ENCODE assay signal across 25 cellular contexts in genomic region chr14:37652042-37652441, GRCh38. TPM values are rescaled to one million over a fixed set of nuclear protein-coding genes. Genes with fewer than 3 reads are reported as not detected.
DNase-seq lines count a peak whose midpoint lies in the region; ATAC-seq, FAIRE-seq and TF ChIP-seq lines count a peak whose summit lies in the region.
"Had no signal": no experiment of that assay in that cellular context is flagged by ENCODE, and none has a peak within 500 bp of the region (broad histone marks: within the 10 kb centered on the region; RNA-seq: fewer than 3 reads in every experiment).

No MANE protein-coding gene starts in this region.

- H4K5ac ChIP-seq in IMR-90 (ENCODE audit: low read depth, low read length), result no peak overlapping the region

- no peak overlapping the region for H2BK5ac ChIP-seq in IMR-90 (ENCODE audit: low read depth, low read length, poor library complexity, severe bottlenecking)

- no peak overlapping the region for H2AK9ac ChIP-seq in IMR-90 (replicated peaks; ENCODE audit: low read depth, low read length, poor library complexity)

- H2AFZ ChIP-seq in IMR-90 (replicated peaks; ENCODE audit: low read length, poor library complexity) (no peak overlapping the region), K562 (ENCODE audit: low read depth, low read length) (no peak overlapping the region)
- H2AFZ ChIP-seq: GM23338 had no signal

- no peak overlapping the region for H2BK20ac ChIP-seq in IMR-90 (ENCODE audit: low read depth, low read length)

- H3K56ac ChIP-seq in IMR-90 (ENCODE audit: extremely low read depth, insufficient read depth, low read length), result no peak overlapping the region

- FAIRE-seq in K562 (lab: Jason Lieb, UNC), result no peak
- FAIRE-seq: D721Med, GM12891, GM18507, H54 had no signal

- in situ Hi-C loops in IMR-90 (cut with MboI; ENCODE audit: low sequenced_read_pairs), result no loop called here
- in situ Hi-C loops in K562 (cut with MboI), result no loop called here

- no peak overlapping the region for H2AK5ac ChIP-seq in IMR-90 (ENCODE audit: low read depth, low read length)

- BruUV-seq in IMR-90 (replicated peaks; lab: Mats Ljungman, UMichigan) (no TSS peak), K562 (replicated peaks; lab: Mats Ljungman, UMichigan) (no TSS peak)

- H3K4ac ChIP-seq in IMR-90 (ENCODE audit: low read depth, low read length), result no peak overlapping the region

- H3K27ac ChIP-seq in 22Rv1 (peak overlapping the region; percentile 87), IMR-90 (ENCODE audit: insufficient read depth, low read length) (no peak overlapping the region), K562 (ENCODE audit: extremely low read depth, low read depth, low read length) (no peak overlapping the region), esophagus muscularis mucosa (replicated peaks in 1 of 4) (no peak overlapping the region)
- H3K27ac ChIP-seq: BLaER1 treated with 17β-estradiol and CSF1 and Interleukin-3, amounts not matched to agents 10 nM and 100 nM had no signal

- no peak overlapping the region for H2BK120ac ChIP-seq in IMR-90 (ENCODE audit: low read depth, low read length)

- peaks cover 3% of the 10 kb centered on the region; the same call in 1 of the 2 replicates for H3K4me1 ChIP-seq in IMR-90 (ENCODE audit: control insufficient read depth, insufficient read depth, low read length)
- peaks cover 0 to 6% of the 10 kb centered on the region in 2 experiments; a peak in 3 of 5 replicates for H3K4me1 ChIP-seq in K562 (replicated peaks in 1 of 2; ENCODE audit: control insufficient read depth in 2 of 2, insufficient read depth in 2 of 2, low read length in 2 of 2)
- H3K4me1 ChIP-seq in esophagus muscularis mucosa, result no peaks in the 10 kb centered on the region
- H3K4me1 ChIP-seq: BE2C; BLaER1 treated with 17β-estradiol and CSF1 and Interleukin-3, amounts not matched to agents 10 nM and 100 nM had no signal

- H3K36me3 ChIP-seq in IMR-90 (ENCODE audit: control insufficient read depth, insufficient read depth, low read length) (no peaks in the 10 kb centered on the region), K562 (ENCODE audit: control insufficient read depth, insufficient read depth, low read length) (no peaks in the 10 kb centered on the region), esophagus muscularis mucosa (no peaks in the 10 kb centered on the region)
- H3K36me3 ChIP-seq: BE2C; BLaER1 treated with 17β-estradiol and CSF1 and Interleukin-3, amounts not matched to agents 10 nM and 100 nM; HAP-1 had no signal

- H3K4me3 ChIP-seq in IMR-90 (ENCODE audit: insufficient read depth, low read depth, low read length) (no peak overlapping the region), K562 (no peak overlapping the region), esophagus muscularis mucosa (no peak overlapping the region)
- H3K4me3 ChIP-seq: BLaER1 treated with 17β-estradiol and CSF1 and Interleukin-3, amounts not matched to agents 10 nM and 100 nM; GM23338; HAP-1 had no signal

- peaks cover 8% of the 10 kb centered on the region for H3K36me3 Mint-ChIP-seq in progenitor cell of endocrine pancreas (ENCODE audit: insufficient read depth)
- H3K36me3 Mint-ChIP-seq in naive thymus-derived CD8-positive, alpha-beta T cell, result no peaks in the 10 kb centered on the region
- H3K36me3 Mint-ChIP-seq: CD14-positive monocyte; CD8-positive, alpha-beta memory T cell had no signal

- no peak overlapping the region for H3K14ac ChIP-seq in IMR-90 (replicated peaks; ENCODE audit: low read depth, low read length)

- H3K79me2 ChIP-seq in K562 (ENCODE audit: control insufficient read depth, insufficient read depth, low read length), result no peaks in the 10 kb centered on the region

- DNase-seq in IMR-90 (no peak), K562 (ENCODE audit: extremely low read depth in 1 of 4, low spot score in 3 of 4) (no peak), progenitor cell of endocrine pancreas (ENCODE audit: low spot score, unreplicated experiment) (no peak), esophagus muscularis mucosa (ENCODE audit: extremely low spot score) (no peak)
- DNase-seq in naive thymus-derived CD8-positive, alpha-beta T cell, result no peak
- DNase-seq: ACHN; AML-193; BE2C; CD4-positive, alpha-beta T cell; CD8-positive, alpha-beta memory T cell; DMS 273 treated with DMSO at 0.1 percent for 48 hours; DMS79; EL; GDM1; HFFc6 had no signal

- H3K4me2 ChIP-seq in IMR-90 (ENCODE audit: low read depth, low read length) (no peak overlapping the region), K562 (ENCODE audit: insufficient read depth, low read length) (no peak overlapping the region)
- H3K4me2 ChIP-seq: BLaER1 treated with 17β-estradiol and CSF1 and Interleukin-3, amounts not matched to agents 10 nM and 100 nM; GM23338 had no signal

- no peaks in the 10 kb centered on the region for H3K79me1 ChIP-seq in IMR-90 (ENCODE audit: low read depth in 1 of 2, low read length in 2 of 2)

- H3K9ac ChIP-seq in IMR-90 (ENCODE audit: low read depth, low read length), result no peak overlapping the region
- no peak overlapping the region for H3K9ac ChIP-seq in K562 (ENCODE audit: insufficient read depth in 1 of 2, low read depth in 2 of 2, low read length in 2 of 2)
- H3K9ac ChIP-seq: BLaER1 treated with 17β-estradiol and CSF1 and Interleukin-3, amounts not matched to agents 10 nM and 100 nM had no signal

- no peak for TF ChIP-seq RAD21 in IMR-90 (IDR thresholded peaks at IDR 0.05; ENCODE audit: low read length)
- no peak for TF ChIP-seq RAD21 in K562 (CRISPR knock-in tag; conservative IDR thresholded peaks at IDR 0.05 in 1 of 2, IDR thresholded peaks at IDR 0.05 in 1 of 2)

- WGBS in IMR-90 (ENCODE audit: extremely low coverage in 2 of 2, insufficient read length in 1 of 2), 2 experiments, result 92% methylated on average over 2 of the region's 4 CpGs; no CpG with 5 or more reads in 1 of the 2 experiments
- WGBS in K562 (ENCODE audit: insufficient coverage, low coverage, missing lambda C conversion rate), result 44% methylated on average over 4 of the region's 4 CpGs
- WGBS in esophagus muscularis mucosa, result 88% methylated on average over 4 of the region's 4 CpGs

- no peaks in the 10 kb centered on the region for H4K20me1 ChIP-seq in IMR-90 (ENCODE audit: insufficient read depth, low read length)
- H4K20me1 ChIP-seq in K562 (replicated peaks; ENCODE audit: control insufficient read depth, insufficient read depth, low read length), result no peaks in the 10 kb centered on the region
- H4K20me1 ChIP-seq: BLaER1 treated with 17β-estradiol and CSF1 and Interleukin-3, amounts not matched to agents 10 nM and 100 nM had no signal

- no peak for TF ChIP-seq CTCF in 22Rv1 (IDR thresholded peaks at IDR 0.05)
- TF ChIP-seq CTCF in IMR-90 (conservative IDR thresholded peaks at IDR 0.05; ENCODE audit: low read depth, low read length), result no peak
- no peak for TF ChIP-seq CTCF in K562 (IDR thresholded peaks at IDR 0.05 in 2 of 3, conservative IDR thresholded peaks at IDR 0.05 in 1 of 3; ENCODE audit: insufficient read depth in 2 of 3, low read depth in 1 of 3, low read length in 3 of 3)
- no peak for TF ChIP-seq CTCF in progenitor cell of endocrine pancreas (IDR thresholded peaks at IDR 0.05; ENCODE audit: unreplicated experiment)
- no peak for TF ChIP-seq CTCF in esophagus muscularis mucosa (IDR thresholded peaks at IDR 0.05)

- ATAC-seq in IMR-90 (ENCODE audit: low read depth) (no peak), K562 (no peak), GM21619 (IDR thresholded peaks at IDR 0.05; ENCODE audit: unreplicated experiment) (no peak)
- no peak for ATAC-seq in naive thymus-derived CD8-positive, alpha-beta T cell
- ATAC-seq: GM23338 had no signal

- no peaks in the 10 kb centered on the region for H3K9me3 Mint-ChIP-seq in progenitor cell of endocrine pancreas (ENCODE audit: low read depth)
- peaks cover 0 to 11% (median 0%) of the 10 kb centered on the region in 9 donors for H3K9me3 Mint-ChIP-seq in naive thymus-derived CD8-positive, alpha-beta T cell
- H3K9me3 Mint-ChIP-seq: GM23338, HFFc6 had no signal

- H3K27me3 ChIP-seq in IMR-90 (ENCODE audit: control insufficient read depth, insufficient read depth, low read length) (no peaks in the 10 kb centered on the region), K562 (ENCODE audit: control insufficient read depth in 2 of 2, insufficient read depth in 2 of 2, low read length in 2 of 2) (no peaks in the 10 kb centered on the region), esophagus muscularis mucosa (no peaks in the 10 kb centered on the region)
- H3K27me3 ChIP-seq: BLaER1 treated with 17β-estradiol and CSF1 and Interleukin-3, amounts not matched to agents 10 nM and 100 nM had no signal

- H3K27me3 Mint-ChIP-seq in progenitor cell of endocrine pancreas, result no peaks in the 10 kb centered on the region
- H3K27me3 Mint-ChIP-seq in naive thymus-derived CD8-positive, alpha-beta T cell, result peaks cover 0 to 8% (median 0%) of the 10 kb centered on the region in 5 donors
- H3K27me3 Mint-ChIP-seq: CD4-positive, alpha-beta T cell; CD8-positive, alpha-beta memory T cell had no signal

- H3K9me1 ChIP-seq in IMR-90 (ENCODE audit: insufficient read depth, low read length), result no peaks in the 10 kb centered on the region
- H3K9me1 ChIP-seq in K562 (ENCODE audit: control insufficient read depth, insufficient read depth, low read length), result no peaks in the 10 kb centered on the region

- H3K9me3 ChIP-seq in IMR-90 (ENCODE audit: control insufficient read depth, insufficient read depth, low read length) (no peaks in the 10 kb centered on the region), K562 (replicated peaks; ENCODE audit: control insufficient read depth, insufficient read depth, low read depth, low read length) (no peaks in the 10 kb centered on the region), esophagus muscularis mucosa (no peaks in the 10 kb centered on the region)
- H3K9me3 ChIP-seq: BE2C; BLaER1 treated with 17β-estradiol and CSF1 and Interleukin-3, amounts not matched to agents 10 nM and 100 nM; HAP-1 had no signal

- H3K18ac ChIP-seq in IMR-90 (ENCODE audit: low read depth, low read length), result no peak overlapping the region

- H3K27ac Mint-ChIP-seq in progenitor cell of endocrine pancreas, result peak overlapping the region; percentile 76
- no peak overlapping the region for H3K27ac Mint-ChIP-seq in naive thymus-derived CD8-positive, alpha-beta T cell
- H3K27ac Mint-ChIP-seq: CD14-positive monocyte; CD4-positive, alpha-beta T cell; CD8-positive, alpha-beta memory T cell; GM23338; HFFc6 had no signal

- H3K4me1 Mint-ChIP-seq in progenitor cell of endocrine pancreas (ENCODE audit: low read depth), result peaks cover 13% of the 10 kb centered on the region
- no peaks in the 10 kb centered on the region for H3K4me1 Mint-ChIP-seq in naive thymus-derived CD8-positive, alpha-beta T cell
- H3K4me1 Mint-ChIP-seq: CD14-positive monocyte; CD8-positive, alpha-beta memory T cell had no signal

- POLR2A ChIA-PET in IMR-90 (lab: Charles Lee; ENCODE audit: unreplicated experiment) (no interaction called here), K562 (lab: Yijun Ruan, JAX) (no interaction called here)
- POLR2A ChIA-PET in naive thymus-derived CD8-positive, alpha-beta T cell (lab: Charles Lee), result no interaction called here

- intact Hi-C loops in IMR-90 (cut with micrococcal nuclease) (no loop called here), K562 (cut with micrococcal nuclease) (no loop called here), esophagus muscularis mucosa (cut with DNase I) (no loop called here)

- TF ChIP-seq POLR2A in IMR-90 (IDR thresholded peaks at IDR 0.05; ENCODE audit: low read depth, low read length) (no peak), K562 (conservative IDR thresholded peaks at IDR 0.05) (no peak), esophagus muscularis mucosa (IDR thresholded peaks at IDR 0.05; ENCODE audit: low read depth) (no peak)

- TF ChIP-seq EP300 in K562 (IDR thresholded peaks at IDR 0.05; ENCODE audit: low read length) (no peak), esophagus muscularis mucosa (IDR thresholded peaks at IDR 0.05) (no peak)

- no peak overlapping the region for H2BK15ac ChIP-seq in IMR-90 (ENCODE audit: low read depth, low read length)

- dilution Hi-C loops in IMR-90 (cut with HindIII; ENCODE audit: low sequenced_read_pairs, unreplicated experiment), result no loop called here

- CTCF ChIA-PET in IMR-90 (lab: Yijun Ruan, JAX), result no interaction called here
- CTCF ChIA-PET in K562 (lab: Yijun Ruan, JAX; ENCODE audit: low intra/inter-chr PET ratio), result no interaction called here

- no peak overlapping the region for H3K4me3 Mint-ChIP-seq in progenitor cell of endocrine pancreas (ENCODE audit: low read depth)
- H3K4me3 Mint-ChIP-seq in naive thymus-derived CD8-positive, alpha-beta T cell, result no peak overlapping the region
- H3K4me3 Mint-ChIP-seq: CD14-positive monocyte; CD4-positive, alpha-beta T cell; CD8-positive, alpha-beta memory T cell; GM23338; HFFc6 had no signal

- H4K8ac ChIP-seq in IMR-90 (ENCODE audit: low read depth in 2 of 2, low read length in 2 of 2), result no peak overlapping the region

- H4K91ac ChIP-seq in IMR-90 (ENCODE audit: insufficient read depth, low read depth, low read length), result no peak overlapping the region

- H3K23ac ChIP-seq in IMR-90 (ENCODE audit: low read depth, low read length), result no peak overlapping the region

RNA-seq across cellular contexts. Expression of gene TTC6, which starts 56.6 kb away (rescaled TPM):
- total RNA-seq in IMR-90 (2012; rRNA removed) (under 0.01 TPM in 2 replicates), K562 (2014; rRNA removed) (0.12 and 0.23 TPM in 2 replicates), K562 (2014; rRNA removed; fragmentation: Illumina TruSeq; extraction: Trizol) (0.04 TPM in 1 of 2 replicates, not detected in the other), K562 (2015; rRNA removed; fragmentation: Illumina TruSeq; extraction: Trizol) (0.04 TPM in 1 of 2 replicates, not detected in the other), K562 (2021) (0.29 TPM in 1 of 2 replicates, not detected in the other), progenitor cell of endocrine pancreas (39.3 and 46.7 TPM in 2 replicates), esophagus muscularis mucosa (not detected)
- polyA plus RNA-seq in IMR-90 (2012; rRNA removed) (0.12 TPM in 1 of 2 replicates, not detected in the other), K562 (2011; rRNA removed) (0.13 TPM in 1 of 2 replicates, not detected in the other), K562 (2014; fragmentation: Illumina TruSeq; extraction: Trizol) (0.14 TPM in 1 of 2 replicates, not detected in the other), K562 (2014; fragmentation: Nextera tagmentation; extraction: Ambion mirVana) (not detected), K562 (2014; rRNA removed) (0.71 TPM in 1 of 2 replicates, not detected in the other)
- not detected in 2 replicates for polyA plus RNA-seq in IMR-90 (2012; cell fraction: cytosol; rRNA removed)
- 0.04 and 0.07 TPM in 2 replicates for polyA plus RNA-seq in IMR-90 (2012; cell fraction: nucleus; rRNA removed; ENCODE audit: low replicate concordance)
- total RNA-seq in K562 (2011; cell fraction: chromatin; rRNA removed; ENCODE audit: low replicate concordance), result 0.23 TPM in 1 of 2 replicates, not detected in the other
- total RNA-seq in K562 (2011; cell fraction: nucleolus; rRNA removed), result 0.13 TPM in 1 of 2 replicates, not detected in the other
- total RNA-seq in K562 (2011; cell fraction: nucleoplasm; rRNA removed), result not detected in 2 replicates
- polyA plus RNA-seq in K562 (2011; cell fraction: cytosol; rRNA removed), result 0.01 TPM in 1 of 2 replicates, not detected in the other
- polyA plus RNA-seq in K562 (2011; cell fraction: nucleus; rRNA removed), result 0.10 TPM in 1 of 2 replicates, not detected in the other
- polyA plus RNA-seq in K562 (2012), result 0.07 TPM in 1 of 2 replicates, not detected in the other
- polyA minus RNA-seq in K562 (2011; rRNA and poly(A)+ RNA removed), result 0.03 TPM in 1 of 2 replicates, not detected in the other
- not detected in 2 replicates for polyA minus RNA-seq in K562 (2011; cell fraction: cytosol; rRNA and poly(A)+ RNA removed)
- 0.54 TPM in 1 of 2 replicates, not detected in the other for polyA minus RNA-seq in K562 (2011; cell fraction: nucleus; rRNA and poly(A)+ RNA removed)
- total RNA-seq in naive thymus-derived CD8-positive, alpha-beta T cell, result not detected
- not detected for polyA plus RNA-seq in naive thymus-derived CD8-positive, alpha-beta T cell
- total RNA-seq: CD4-positive, alpha-beta T cell; CD8-positive, alpha-beta memory T cell; GM23338 had no signal
- polyA plus RNA-seq: CD14-positive monocyte; CD8-positive, alpha-beta memory T cell had no signal

RNA-seq across cellular contexts. Expression of gene FOXA1, which starts 57.0 kb away (rescaled TPM):
- total RNA-seq in IMR-90 (2012; rRNA removed) (under 0.01 and 0.18 TPM in 2 replicates), K562 (2014; rRNA removed) (2.4 and 3.0 TPM in 2 replicates), K562 (2014; rRNA removed; fragmentation: Illumina TruSeq; extraction: Trizol) (0.86 and 1.3 TPM in 2 replicates), K562 (2015; rRNA removed; fragmentation: Illumina TruSeq; extraction: Trizol) (1.1 and 1.7 TPM in 2 replicates), K562 (2021) (2.4 and 2.5 TPM in 2 replicates), progenitor cell of endocrine pancreas (187 and 196 TPM in 2 replicates), esophagus muscularis mucosa (under 1 TPM in 2 of 4 donors, not detected in 2; 0.17 to 0.97 TPM)
- polyA plus RNA-seq in IMR-90 (2012; rRNA removed) (0.09 and 0.31 TPM in 2 replicates), K562 (2011; rRNA removed) (1.0 and 1.3 TPM in 2 replicates), K562 (2014; fragmentation: Illumina TruSeq; extraction: Trizol) (1.1 and 1.6 TPM in 2 replicates), K562 (2014; fragmentation: Nextera tagmentation; extraction: Ambion mirVana) (under 1 TPM; 0.20 to 0.41 TPM), K562 (2014; rRNA removed) (1.4 and 1.8 TPM in 2 replicates)
- 0.04 and 0.36 TPM in 2 replicates for polyA plus RNA-seq in IMR-90 (2012; cell fraction: cytosol; rRNA removed)
- 0.30 and 0.38 TPM in 2 replicates for polyA plus RNA-seq in IMR-90 (2012; cell fraction: nucleus; rRNA removed; ENCODE audit: low replicate concordance)
- 2.3 and 2.4 TPM in 2 replicates for total RNA-seq in K562 (2011; cell fraction: chromatin; rRNA removed; ENCODE audit: low replicate concordance)
- 2.0 and 4.2 TPM in 2 replicates for total RNA-seq in K562 (2011; cell fraction: nucleolus; rRNA removed)
- 4.1 and 5.0 TPM in 2 replicates for total RNA-seq in K562 (2011; cell fraction: nucleoplasm; rRNA removed)
- polyA plus RNA-seq in K562 (2011; cell fraction: cytosol; rRNA removed), result 1.4 and 4.8 TPM in 2 replicates
- polyA plus RNA-seq in K562 (2011; cell fraction: nucleus; rRNA removed), result 2.0 and 4.2 TPM in 2 replicates
- polyA plus RNA-seq in K562 (2012), result 1.2 and 1.5 TPM in 2 replicates
- polyA minus RNA-seq in K562 (2011; rRNA and poly(A)+ RNA removed), result 1.3 and 2.0 TPM in 2 replicates
- polyA minus RNA-seq in K562 (2011; cell fraction: cytosol; rRNA and poly(A)+ RNA removed), result 1.5 and 3.3 TPM in 2 replicates
- 4.9 and 5.1 TPM in 2 replicates for polyA minus RNA-seq in K562 (2011; cell fraction: nucleus; rRNA and poly(A)+ RNA removed)
- total RNA-seq in naive thymus-derived CD8-positive, alpha-beta T cell, result not detected
- polyA plus RNA-seq in naive thymus-derived CD8-positive, alpha-beta T cell, result not detected
- total RNA-seq: CD4-positive, alpha-beta T cell; GM23338 had no signal
- polyA plus RNA-seq: CD14-positive monocyte; CD8-positive, alpha-beta memory T cell; GM23338 had no signal

Comparison
In these comparisons a context has a peak if more than half of its experiments do, and no peak if none do; other contexts are left out.
1. RNA of gene TTC6, which starts 56.6 kb away (total RNA-seq): 39.3 to 46.7 TPM in progenitor cell of endocrine pancreas; 0.04 to 0.29 TPM in K562, under 0.01 TPM in IMR-90, not detected in esophagus muscularis mucosa and not detected in naive thymus-derived CD8-positive, alpha-beta T cell; every median in the first group is over 10 times any median in the second.
2. RNA of gene FOXA1, which starts 57.0 kb away (total RNA-seq): 187 to 196 TPM in progenitor cell of endocrine pancreas; 0.86 to 5.0 TPM in K562, under 0.01 to 0.18 TPM in IMR-90, 0.17 to 0.97 TPM in esophagus muscularis mucosa and not detected in naive thymus-derived CD8-positive, alpha-beta T cell; every median in the first group is over 10 times any median in the second.